Comparison of ENCODE assay signal across 9 cellular contexts in genomic region chr14:54435500-54435981, GRCh38. TPM values are rescaled to one million over a fixed set of nuclear protein-coding genes. Genes with fewer than 3 reads are reported as not detected.
DNase-seq lines count a peak whose midpoint lies in the region; ATAC-seq, FAIRE-seq and TF ChIP-seq lines count a peak whose summit lies in the region.
"Had no signal": no experiment of that assay in that cellular context is flagged by ENCODE, and none has a peak within 500 bp of the region (broad histone marks: within the 10 kb centered on the region; RNA-seq: fewer than 3 reads in every experiment).

No MANE protein-coding gene starts in this region.

- H3K36me3 Mint-ChIP-seq in T-helper 1 cell treated with Interleukin-12 subunit alpha and Interleukin-12 subunit beta and Interleukin-4 antibody, amounts not matched to agents 30 μg/mL and 1 μg/mL, for 36 hours (ENCODE audit: low read depth), result peaks cover 30% of the 10 kb centered on the region

- DNase-seq in GM12891 (ENCODE audit: insufficient read length, low spot score) (no peak), left lung (no peak), COR-L47 (lab: John Stamatoyannopoulos, UW) (no peak), aorta (no peak)
- DNase-seq in stimulated activated naive CD4-positive, alpha-beta T cell (lab: John Stamatoyannopoulos, UW), result no peak

- H3K36me3 ChIP-seq in left lung (peaks cover 0 to 8% of the 10 kb centered on the region in 2 donors), aorta (ENCODE audit: control insufficient read depth in 1 of 2, insufficient read depth in 2 of 2, low read length in 1 of 2) (peaks cover 0 to 2% of the 10 kb centered on the region in 2 donors)

- peaks cover 49% of the 10 kb centered on the region for H3K4me1 Mint-ChIP-seq in T-helper 1 cell treated with Interleukin-12 subunit alpha and Interleukin-12 subunit beta and Interleukin-4 antibody, amounts not matched to agents 30 μg/mL and 1 μg/mL, for 36 hours (ENCODE audit: low read depth)

- WGBS in aorta, 2 donors, result 66 to 72% methylated on average over 4 of the region's 4 CpGs

- ATAC-seq in HG02852 (IDR thresholded peaks at IDR 0.05; ENCODE audit: unreplicated experiment), result peak; percentile 74
- peak; percentile 42 for ATAC-seq in left lung
- no peak for ATAC-seq in aorta (ENCODE audit: low FRiP score)
- no peak for ATAC-seq in GM18870 (IDR thresholded peaks at IDR 0.05; ENCODE audit: unreplicated experiment)

- no peak overlapping the region for H3K27ac ChIP-seq in left lung
- no peak overlapping the region for H3K27ac ChIP-seq in aorta (ENCODE audit: low read depth in 1 of 2, low read length in 2 of 2)

- H3K27me3 Mint-ChIP-seq in T-helper 1 cell treated with Interleukin-12 subunit alpha and Interleukin-12 subunit beta and Interleukin-4 antibody, amounts not matched to agents 30 μg/mL and 1 μg/mL, for 36 hours (ENCODE audit: low read depth), result no peaks in the 10 kb centered on the region

- H3K27me3 ChIP-seq in left lung (no peaks in the 10 kb centered on the region), aorta (ENCODE audit: control insufficient read depth in 1 of 2, insufficient read depth in 2 of 2, low read length in 1 of 2) (no peaks in the 10 kb centered on the region)

- no peak overlapping the region for H3K4me3 ChIP-seq in left lung
- no peak overlapping the region for H3K4me3 ChIP-seq in aorta (ENCODE audit: low read length in 2 of 2)

- no peaks in the 10 kb centered on the region for H3K9me3 ChIP-seq in left lung
- H3K9me3 ChIP-seq in aorta (ENCODE audit: control insufficient read depth, low read length), result no peaks in the 10 kb centered on the region

- FAIRE-seq in GM12891 (lab: Jason Lieb, UNC), result peak; percentile 63
- FAIRE-seq: colon had no signal

- H3K9me3 Mint-ChIP-seq in T-helper 1 cell treated with Interleukin-12 subunit alpha and Interleukin-12 subunit beta and Interleukin-4 antibody, amounts not matched to agents 30 μg/mL and 1 μg/mL, for 36 hours, result no peaks in the 10 kb centered on the region

- peaks cover 18 to 67% of the 10 kb centered on the region in 2 donors for H3K4me1 ChIP-seq in left lung
- peaks cover 0 to 9% of the 10 kb centered on the region in 2 donors for H3K4me1 ChIP-seq in aorta (ENCODE audit: control insufficient read depth in 1 of 2, insufficient read depth in 2 of 2, low read length in 2 of 2)

- peak overlapping the region; percentile 32 for H3K4me3 Mint-ChIP-seq in T-helper 1 cell treated with Interleukin-12 subunit alpha and Interleukin-12 subunit beta and Interleukin-4 antibody, amounts not matched to agents 30 μg/mL and 1 μg/mL, for 36 hours

- TF ChIP-seq CTCF in left lung (IDR thresholded peaks at IDR 0.05), result no peak

- H3K27ac Mint-ChIP-seq in T-helper 1 cell treated with Interleukin-12 subunit alpha and Interleukin-12 subunit beta and Interleukin-4 antibody, amounts not matched to agents 30 μg/mL and 1 μg/mL, for 36 hours, result peak overlapping the region; percentile 46

- no peak for TF ChIP-seq POLR2A in GM12891 (IDR thresholded peaks at IDR 0.05; ENCODE audit: low read depth, low read length)

- intact Hi-C loops in left lung (cut with DNase I), result no loop called here
- intact Hi-C loops in aorta (cut with DNase I), result no loop called here

TF ChIP-seq in GM12891, 5 proteins besides CTCF, POLR2A, EP300 and RAD21:
- no peak for TF ChIP-seq PAX5 (IDR thresholded peaks at IDR 0.05; ENCODE audit: insufficient read depth, low read length, severe bottlenecking)
- no peak for TF ChIP-seq SPI1 (IDR thresholded peaks at IDR 0.05; ENCODE audit: low read depth, low read length)
- TF ChIP-seq POLR2AphosphoS5 (IDR thresholded peaks at IDR 0.05; ENCODE audit: low read depth, low read length), result no peak
- TF ChIP-seq TAF1 (IDR thresholded peaks at IDR 0.05; ENCODE audit: low read depth, low read length), result no peak
- TF ChIP-seq POU2F2 (IDR thresholded peaks at IDR 0.05; ENCODE audit: low read depth, low read length), result 0 out of 2 replicates have a peak, but pooled peaks have one; percentile 66

RNA-seq across cellular contexts. Expression of gene CNIH1, which starts 5.6 kb away (rescaled TPM):
- polyA plus RNA-seq in GM12891 (2012; ENCODE audit: low read depth, missing spikeins), result 68.4 TPM
- 100 to 1,000 TPM; 124 to 145 TPM for total RNA-seq in left lung
- total RNA-seq in aorta, result 10 to 100 TPM; 83.3 to 91.4 TPM
- 10 to 100 TPM; 86.1 to 92.3 TPM for polyA plus RNA-seq in aorta

RNA-seq across cellular contexts. Expression of gene CDKN3, which starts 38.7 kb away (rescaled TPM):
- polyA plus RNA-seq in GM12891 (2012; ENCODE audit: low read depth, missing spikeins), result 60.9 TPM
- total RNA-seq in left lung (10 to 100 TPM in 1 of 2 donors, 1 to 10 TPM in 1; 2.7 to 12.7 TPM), aorta (10 to 100 TPM in 1 of 2 donors, 1 to 10 TPM in 1; 8.1 to 10.5 TPM)
- polyA plus RNA-seq in aorta, result 1 to 10 TPM; 2.2 to 4.8 TPM

RNA-seq across cellular contexts. Expression of gene GMFB, which starts 53.2 kb away (rescaled TPM):
- polyA plus RNA-seq in GM12891 (2012; ENCODE audit: low read depth, missing spikeins), result 22.6 TPM
- 10 to 100 TPM; 54.8 to 70.3 TPM for total RNA-seq in left lung
- total RNA-seq in aorta, result 10 to 100 TPM; 37.6 to 40.2 TPM
- polyA plus RNA-seq in aorta, result 10 to 100 TPM; 11.9 to 31.6 TPM

Comparison
In these comparisons a context has a peak if more than half of its experiments do, and no peak if none do; other contexts are left out.
1. ATAC-seq: peak in HG02852 (single experiment) and left lung (single experiment); none in aorta (single experiment) and GM18870 (single experiment).